Comparison of ENCODE assay signal across 24 cellular contexts in genomic region chr5:170006016-170006415, GRCh38. TPM values are rescaled to one million over a fixed set of nuclear protein-coding genes. Genes with fewer than 3 reads are reported as not detected.
A peak's percentile ranks its signal among the peaks of the same experiment; 100 is the strongest.
DNase-seq lines count a peak whose midpoint lies in the region; ATAC-seq and TF ChIP-seq lines count a peak whose summit lies in the region.
"Had no signal": no experiment of that assay in that cellular context is flagged by ENCODE, and none has a peak within 500 bp of the region (broad histone marks: within the 10 kb centered on the region; RNA-seq: fewer than 3 reads in every experiment).

No MANE protein-coding gene starts in this region.

- H3K36me3 ChIP-seq in WERI-Rb-1, result no peaks in the 10 kb centered on the region
- H3K36me3 ChIP-seq: HAP-1 had no signal

- H3K4me3 Mint-ChIP-seq in T-helper 2 cell treated with Interferon-gamma antibody and Interleukin-4, amounts not matched to agents 5 μg/mL and 100 μg/mL, for 36 hours, result no peak overlapping the region
- no peak overlapping the region for H3K4me3 Mint-ChIP-seq in activated CD8-positive, alpha-beta T cell treated with anti-CD3 and anti-CD28 coated beads, Interleukin-2, amount 10 ng/mL, durations not matched to agents 7 days and 5 days
- H3K4me3 Mint-ChIP-seq: B cell, CD14-positive monocyte had no signal

- CTCF ChIA-PET in activated CD8-positive, alpha-beta T cell treated with anti-CD3 and anti-CD28 coated beads, Interleukin-2, amount 10 ng/mL, durations not matched to agents 7 days and 5 days (lab: Charles Lee), result no interaction called here

- H3K27ac Mint-ChIP-seq in T-helper 2 cell treated with Interferon-gamma antibody and Interleukin-4, amounts not matched to agents 5 μg/mL and 100 μg/mL, for 36 hours, result no peak overlapping the region
- no peak overlapping the region for H3K27ac Mint-ChIP-seq in activated CD8-positive, alpha-beta T cell treated with anti-CD3 and anti-CD28 coated beads, Interleukin-2, amount 10 ng/mL, durations not matched to agents 7 days and 5 days
- H3K27ac Mint-ChIP-seq: B cell had no signal

- H3K27ac ChIP-seq in WERI-Rb-1, result no peak overlapping the region
- H3K27ac ChIP-seq: A549, HL-60 had no signal

- H3K9me3 Mint-ChIP-seq in T-helper 2 cell treated with Interferon-gamma antibody and Interleukin-4, amounts not matched to agents 5 μg/mL and 100 μg/mL, for 36 hours, result peaks cover 6% of the 10 kb centered on the region
- H3K9me3 Mint-ChIP-seq in activated CD8-positive, alpha-beta T cell treated with anti-CD3 and anti-CD28 coated beads, Interleukin-2, amount 10 ng/mL, durations not matched to agents 7 days and 5 days (ENCODE audit: insufficient read depth), result no peaks in the 10 kb centered on the region

- peaks cover 56% of the 10 kb centered on the region for H3K27me3 ChIP-seq in WERI-Rb-1 (ENCODE audit: insufficient read depth, low read depth, severe bottlenecking)

- no peaks in the 10 kb centered on the region for H3K4me1 Mint-ChIP-seq in T-helper 2 cell treated with Interferon-gamma antibody and Interleukin-4, amounts not matched to agents 5 μg/mL and 100 μg/mL, for 36 hours (ENCODE audit: low read depth)
- no peaks in the 10 kb centered on the region for H3K4me1 Mint-ChIP-seq in activated CD8-positive, alpha-beta T cell treated with anti-CD3 and anti-CD28 coated beads, Interleukin-2, amount 10 ng/mL, durations not matched to agents 7 days and 5 days (ENCODE audit: low read depth)
- H3K4me1 Mint-ChIP-seq: B cell, CD14-positive monocyte had no signal

- no peak for ATAC-seq in activated CD8-positive, alpha-beta T cell treated with anti-CD3 and anti-CD28 coated beads, Interleukin-2, amount 10 ng/mL, durations not matched to agents 7 days and 5 days
- ATAC-seq: A549, GM12878 had no signal

- peaks cover 43% of the 10 kb centered on the region for H3K36me3 Mint-ChIP-seq in T-helper 2 cell treated with Interferon-gamma antibody and Interleukin-4, amounts not matched to agents 5 μg/mL and 100 μg/mL, for 36 hours (ENCODE audit: low read depth)
- H3K36me3 Mint-ChIP-seq in activated CD8-positive, alpha-beta T cell treated with anti-CD3 and anti-CD28 coated beads, Interleukin-2, amount 10 ng/mL, durations not matched to agents 7 days and 5 days (ENCODE audit: low read depth), result peaks cover 50% of the 10 kb centered on the region

- TF ChIP-seq CTCF in retinal pigment epithelial cell (conservative IDR thresholded peaks at IDR 0.05; ENCODE audit: low read depth, low read length), result no peak
- TF ChIP-seq CTCF in WERI-Rb-1 (IDR thresholded peaks at IDR 0.05; ENCODE audit: low read depth, low read length), result no peak

- H3K4me3 ChIP-seq in retinal pigment epithelial cell (ENCODE audit: low read length), result no peak overlapping the region
- H3K4me3 ChIP-seq in WERI-Rb-1 (ENCODE audit: low read depth, low read length), result no peak overlapping the region
- H3K4me3 ChIP-seq: A549, GM12878, HAP-1 had no signal

- H3K27me3 Mint-ChIP-seq in T-helper 2 cell treated with Interferon-gamma antibody and Interleukin-4, amounts not matched to agents 5 μg/mL and 100 μg/mL, for 36 hours (ENCODE audit: low read depth), result no peaks in the 10 kb centered on the region
- H3K27me3 Mint-ChIP-seq in activated CD8-positive, alpha-beta T cell treated with anti-CD3 and anti-CD28 coated beads, Interleukin-2, amount 10 ng/mL, durations not matched to agents 7 days and 5 days (ENCODE audit: low read depth), result no peaks in the 10 kb centered on the region
- H3K27me3 Mint-ChIP-seq: B cell had no signal

- peak; percentile 3 for DNase-seq in NCI-H82 (lab: John Stamatoyannopoulos, UW)
- DNase-seq in NCI-H82 treated with DMSO at 0.1 percent for 48 hours (lab: John Stamatoyannopoulos, UW; ENCODE audit: unreplicated experiment), result no peak
- peak; percentile 42 for DNase-seq in M059J (ENCODE audit: low read depth)
- peak; percentile 3 for DNase-seq in fibroblast of gingiva (ENCODE audit: low read depth)
- peak; percentile 9 for DNase-seq in retinal pigment epithelial cell (ENCODE audit: low read depth)
- no peak for DNase-seq in WERI-Rb-1
- no peak for DNase-seq in T-helper 2 cell treated with Interferon-gamma antibody and Interleukin-4, amounts not matched to agents 5 μg/mL and 100 μg/mL, for 36 hours (ENCODE audit: low spot score)
- DNase-seq in activated CD8-positive, alpha-beta T cell treated with anti-CD3 and anti-CD28 coated beads, Interleukin-2, amount 10 ng/mL, durations not matched to agents 7 days and 5 days, result no peak
- DNase-seq: DND-41, KG1, NCI-H1105 treated with DMSO at 0.1 percent for 48 hours, NCI-H1694, NCI-H2081 treated with DMSO at 0.1 percent for 48 hours, NCI-H2227 treated with DMSO at 0.1 percent for 48 hours, NCI-H510A, OCI-M1, Right ventricle myocardium superior had no signal

- no peaks in the 10 kb centered on the region for H3K9me3 ChIP-seq in WERI-Rb-1 (ENCODE audit: severe bottlenecking)
- H3K9me3 ChIP-seq: A549, HAP-1 had no signal

- POLR2A ChIA-PET in activated CD8-positive, alpha-beta T cell treated with anti-CD3 and anti-CD28 coated beads, Interleukin-2, amount 10 ng/mL, durations not matched to agents 7 days and 5 days (lab: Charles Lee), result no interaction called here

RNA-seq across cellular contexts. Expression of gene INSYN2B, which starts 25.7 kb away (rescaled TPM):
- 47.0 and 70.7 TPM in 2 replicates for total RNA-seq in M059J (2014; rRNA removed; shearing (Covaris generic))
- not detected for total RNA-seq in activated CD8-positive, alpha-beta T cell treated with anti-CD3 and anti-CD28 coated beads, Interleukin-2, amount 10 ng/mL, durations not matched to agents 7 days and 5 days
- total RNA-seq: B cell, GM12878, HT-29 had no signal

Comparison
In these comparisons a context has a peak if more than half of its experiments do, and no peak if none do; other contexts are left out.
1. DNase-seq: peak in NCI-H82 (single experiment), M059J (single experiment), fibroblast of gingiva (single experiment) and retinal pigment epithelial cell (single experiment); none in NCI-H82 treated with DMSO at 0.1 percent for 48 hours (single experiment), WERI-Rb-1 (single experiment), T-helper 2 cell treated with Interferon-gamma antibody and Interleukin-4, amounts not matched to agents 5 μg/mL and 100 μg/mL, for 36 hours (single experiment) and activated CD8-positive, alpha-beta T cell treated with anti-CD3 and anti-CD28 coated beads, Interleukin-2, amount 10 ng/mL, durations not matched to agents 7 days and 5 days (single experiment).
2. RNA of gene INSYN2B, which starts 25.7 kb away (total RNA-seq): 47.0 to 70.7 TPM in M059J; not detected in activated CD8-positive, alpha-beta T cell treated with anti-CD3 and anti-CD28 coated beads, Interleukin-2, amount 10 ng/mL, durations not matched to agents 7 days and 5 days; every median in the first group is over 10 times any median in the second.